9 cellular contexts compared by ENCODE assay signal in the genomic region with DNA sequence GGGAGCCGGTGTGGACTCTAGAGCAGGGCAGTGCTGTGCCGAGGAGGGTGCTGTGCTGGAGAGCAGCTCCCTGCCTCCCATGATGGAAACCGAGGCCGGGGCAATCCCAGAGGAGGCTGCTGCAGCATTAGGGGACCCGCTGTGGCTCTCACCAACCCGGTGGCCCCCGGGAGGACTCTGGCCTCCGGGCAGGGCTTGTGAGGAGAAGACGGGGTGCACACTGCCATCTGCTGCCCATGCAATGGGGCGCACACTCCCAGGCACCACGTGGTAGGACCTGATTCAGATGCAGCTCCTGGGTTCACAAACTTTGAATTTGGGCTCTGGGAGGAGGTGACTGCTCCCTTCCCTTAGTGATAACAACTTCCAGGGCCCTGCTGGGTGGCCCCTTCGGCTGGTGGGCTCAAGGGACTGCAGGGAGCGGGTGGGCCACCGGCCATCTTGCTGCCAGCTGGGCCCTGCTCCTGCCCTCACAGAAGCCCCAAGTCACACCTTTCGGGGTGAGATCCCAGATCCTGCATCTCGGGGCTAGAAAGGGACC.
DNase-seq lines count a peak whose midpoint lies in the region; ATAC-seq, FAIRE-seq and TF ChIP-seq lines count a peak whose summit lies in the region.
"Had no signal": no experiment of that assay in that cellular context is flagged by ENCODE, and none has a peak within 500 bp of the region (broad histone marks: within the 10 kb centered on the region; RNA-seq: fewer than 3 reads in every experiment).

No MANE protein-coding gene starts in this region.

- in situ Hi-C loops in HepG2 (cut with HindIII; ENCODE audit: extremely low pct_ligation_motif_present, low pct_unique_long_range_greater_than_20kb), result loop anchor here (5.0 kb wide), 1 partner anchor 279 kb away; no protein-coding TSS in a partner anchor

- intact Hi-C loops in HepG2 (cut with micrococcal nuclease; ENCODE audit: unreplicated experiment), result no loop called here

- no peak for TF ChIP-seq POLR2A in HepG2 (IDR thresholded peaks at IDR 0.05; ENCODE audit: insufficient read depth in 1 of 2, low read depth in 2 of 2, low read length in 2 of 2)

- no peak overlapping the region for H3K4me3 Mint-ChIP-seq in activated CD8-positive, alpha-beta T cell treated with anti-CD3 and anti-CD28 coated beads, Interleukin-2, amount 10 ng/mL, durations not matched to agents 7 days and 5 days

- no peak overlapping the region for H3K4me2 ChIP-seq in HepG2 (ENCODE audit: low read depth, low read length)

- no peak overlapping the region for H3K27ac Mint-ChIP-seq in activated CD8-positive, alpha-beta T cell treated with anti-CD3 and anti-CD28 coated beads, Interleukin-2, amount 10 ng/mL, durations not matched to agents 7 days and 5 days

- FAIRE-seq in HepG2 (lab: Jason Lieb, UNC), result no peak

- no peaks in the 10 kb centered on the region for H3K36me3 Mint-ChIP-seq in activated CD8-positive, alpha-beta T cell treated with anti-CD3 and anti-CD28 coated beads, Interleukin-2, amount 10 ng/mL, durations not matched to agents 7 days and 5 days (ENCODE audit: low read depth)

- no peak overlapping the region for H2AFZ ChIP-seq in HepG2 (ENCODE audit: low read length)

- H3K4me3 ChIP-seq in H7 (ENCODE audit: insufficient read depth, low read depth, low read length) (no peak overlapping the region), HepG2 (replicated peaks in 1 of 3; ENCODE audit: insufficient read depth in 1 of 3, low read depth in 2 of 3, low read length in 3 of 3) (no peak overlapping the region)
- H3K4me3 ChIP-seq: skin epidermis had no signal

- peak; percentile 26 to 27 for DNase-seq in AML-193 (lab: John Stamatoyannopoulos, UW)
- peak; percentile 77 for DNase-seq in H7
- DNase-seq in activated CD8-positive, alpha-beta T cell treated with anti-CD3 and anti-CD28 coated beads, Interleukin-2, amount 10 ng/mL, durations not matched to agents 7 days and 5 days, result peak; percentile 34
- DNase-seq in HepG2 (ENCODE audit: low spot score), result no peak
- no peak for DNase-seq in foreskin melanocyte

- H3K4me1 ChIP-seq in HepG2 (ENCODE audit: insufficient read depth, low read length), result no peaks in the 10 kb centered on the region

- no peak for ATAC-seq in activated CD8-positive, alpha-beta T cell treated with anti-CD3 and anti-CD28 coated beads, Interleukin-2, amount 10 ng/mL, durations not matched to agents 7 days and 5 days
- ATAC-seq in HepG2 (peak; percentile 28; the same call in 2 of the 3 replicates), HG02852 (IDR thresholded peaks at IDR 0.05; ENCODE audit: unreplicated experiment) (no peak), GM18858 (IDR thresholded peaks at IDR 0.05; ENCODE audit: unreplicated experiment) (no peak), GM21515 (IDR thresholded peaks at IDR 0.05; ENCODE audit: unreplicated experiment) (no peak)

- POLR2A ChIA-PET in activated CD8-positive, alpha-beta T cell treated with anti-CD3 and anti-CD28 coated beads, Interleukin-2, amount 10 ng/mL, durations not matched to agents 7 days and 5 days (lab: Charles Lee), result no interaction called here
- POLR2A ChIA-PET in HepG2 (lab: Yijun Ruan, JAX), result no interaction called here

- no peak overlapping the region for H3K9ac ChIP-seq in HepG2 (ENCODE audit: insufficient read depth, low read depth, low read length)

- no peak overlapping the region for H3K27ac ChIP-seq in HepG2 (ENCODE audit: extremely low read length, insufficient read depth, low read length)
- H3K27ac ChIP-seq: skin epidermis had no signal

- CTCF ChIA-PET in activated CD8-positive, alpha-beta T cell treated with anti-CD3 and anti-CD28 coated beads, Interleukin-2, amount 10 ng/mL, durations not matched to agents 7 days and 5 days (lab: Charles Lee), result interaction anchor here (0.8 to 1.2 kb wide), 3 partner anchors 9 to 286 kb away, joined by 3 read pairs; no protein-coding TSS in a partner anchor
- CTCF ChIA-PET in HepG2 (lab: Yijun Ruan, JAX; ENCODE audit: low intra/inter-chr PET ratio, low total read pairs), result no interaction called here

- H3K27me3 ChIP-seq in H7 (ENCODE audit: control insufficient read depth, insufficient read depth, low read length) (peaks cover 3% of the 10 kb centered on the region; the same call in 1 of the 2 replicates), HepG2 (ENCODE audit: control insufficient read depth in 1 of 2, insufficient read depth in 2 of 2, low read length in 2 of 2) (peaks cover 1 to 15% of the 10 kb centered on the region in 2 experiments; a peak in 4 of 5 replicates)

- H3K36me3 ChIP-seq in H7 (replicated peaks; ENCODE audit: control insufficient read depth, insufficient read depth, low read length) (no peaks in the 10 kb centered on the region), HepG2 (replicated peaks in 1 of 2; ENCODE audit: control insufficient read depth in 1 of 2, insufficient read depth in 2 of 2, low read length in 2 of 2) (no peaks in the 10 kb centered on the region)

- H4K20me1 ChIP-seq in HepG2 (ENCODE audit: insufficient read depth, low read length), result 0 out of 2 replicates have a peak, but pooled peaks cover 3% of the 10 kb centered on the region

- no peak for TF ChIP-seq RAD21 in HepG2 (CRISPR knock-in tag; IDR thresholded peaks at IDR 0.05)

- TF ChIP-seq CTCF in HepG2 (CRISPR knock-in tag; IDR thresholded peaks at IDR 0.05), result peak; percentile 55

- H3K9me3 Mint-ChIP-seq in activated CD8-positive, alpha-beta T cell treated with anti-CD3 and anti-CD28 coated beads, Interleukin-2, amount 10 ng/mL, durations not matched to agents 7 days and 5 days (ENCODE audit: insufficient read depth), result no peaks in the 10 kb centered on the region

- no peaks in the 10 kb centered on the region for H3K79me2 ChIP-seq in HepG2 (ENCODE audit: insufficient read depth, low read length)

- TF ChIP-seq EP300 in HepG2 (IDR thresholded peaks at IDR 0.05; ENCODE audit: low read depth in 2 of 2, low read length in 2 of 2) (no peak), HepG2 (CRISPR knock-in tag; IDR thresholded peaks at IDR 0.05; ENCODE audit: borderline replicate concordance) (no peak)

- WGBS in HepG2 (ENCODE audit: low lambda C conversion rate), result 10% methylated on average over 2 of the region's 16 CpGs

- no peaks in the 10 kb centered on the region for H3K27me3 Mint-ChIP-seq in activated CD8-positive, alpha-beta T cell treated with anti-CD3 and anti-CD28 coated beads, Interleukin-2, amount 10 ng/mL, durations not matched to agents 7 days and 5 days (ENCODE audit: low read depth)

- no TSS peak for BruUV-seq in HepG2 (replicated peaks; lab: Mats Ljungman, UMichigan)

- no peaks in the 10 kb centered on the region for H3K9me3 ChIP-seq in HepG2 (ENCODE audit: low read length)

- H3K4me1 Mint-ChIP-seq in activated CD8-positive, alpha-beta T cell treated with anti-CD3 and anti-CD28 coated beads, Interleukin-2, amount 10 ng/mL, durations not matched to agents 7 days and 5 days (ENCODE audit: low read depth), result no peaks in the 10 kb centered on the region

TF ChIP-seq in HepG2, 621 proteins besides CTCF, POLR2A, EP300 and RAD21:
- TF ChIP-seq ZNF230 (CRISPR knock-in tag; IDR thresholded peaks at IDR 0.05), result no peak
- no peak for TF ChIP-seq BCL6 (CRISPR knock-in tag; IDR thresholded peaks at IDR 0.05)
- TF ChIP-seq ZNF484 (CRISPR knock-in tag; IDR thresholded peaks at IDR 0.05; ENCODE audit: borderline replicate concordance, low read depth), result no peak
- TF ChIP-seq, protein P1, sequence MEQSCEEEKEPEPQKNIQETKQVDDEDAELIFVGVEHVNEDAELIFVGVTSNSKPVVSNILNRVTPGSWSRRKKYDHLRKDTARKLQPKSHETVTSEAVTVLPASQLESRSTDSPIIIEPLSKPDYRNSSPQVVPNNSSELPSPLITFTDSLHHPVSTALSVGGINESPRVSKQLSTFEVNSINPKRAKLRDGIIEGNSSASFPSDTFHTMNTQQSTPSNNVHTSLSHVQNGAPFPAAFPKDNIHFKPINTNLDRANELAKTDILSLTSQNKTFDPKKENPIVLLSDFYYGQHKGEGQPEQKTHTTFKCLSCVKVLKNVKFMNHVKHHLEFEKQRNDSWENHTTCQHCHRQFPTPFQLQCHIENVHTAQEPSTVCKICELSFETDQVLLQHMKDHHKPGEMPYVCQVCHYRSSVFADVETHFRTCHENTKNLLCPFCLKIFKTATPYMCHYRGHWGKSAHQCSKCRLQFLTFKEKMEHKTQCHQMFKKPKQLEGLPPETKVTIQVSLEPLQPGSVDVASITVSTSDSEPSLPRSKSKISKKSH (CRISPR knock-in tag; IDR thresholded peaks at IDR 0.05; ENCODE audit: borderline replicate concordance), result no peak
- no peak for TF ChIP-seq SP1 (IDR thresholded peaks at IDR 0.05)
- TF ChIP-seq SP1 (CRISPR knock-in tag; IDR thresholded peaks at IDR 0.05), result no peak
- TF ChIP-seq, protein P2, sequence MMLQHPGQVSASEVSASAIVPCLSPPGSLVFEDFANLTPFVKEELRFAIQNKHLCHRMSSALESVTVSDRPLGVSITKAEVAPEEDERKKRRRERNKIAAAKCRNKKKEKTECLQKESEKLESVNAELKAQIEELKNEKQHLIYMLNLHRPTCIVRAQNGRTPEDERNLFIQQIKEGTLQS (CRISPR knock-in tag; IDR thresholded peaks at IDR 0.05), result no peak
- TF ChIP-seq PRPF4 (IDR thresholded peaks at IDR 0.05; ENCODE audit: low read depth, low read length, poor library complexity, severe bottlenecking), result no peak
- no peak for TF ChIP-seq ZNF430 (CRISPR knock-in tag; IDR thresholded peaks at IDR 0.05)
- no peak for TF ChIP-seq IRF2 (CRISPR knock-in tag; IDR thresholded peaks at IDR 0.05)
- TF ChIP-seq MAFF (IDR thresholded peaks at IDR 0.05; ENCODE audit: low read depth, low read length), result no peak
- no peak for TF ChIP-seq RBM22 (optimal IDR thresholded peaks at IDR 0.05; ENCODE audit: low read length)
- TF ChIP-seq, protein P3, sequence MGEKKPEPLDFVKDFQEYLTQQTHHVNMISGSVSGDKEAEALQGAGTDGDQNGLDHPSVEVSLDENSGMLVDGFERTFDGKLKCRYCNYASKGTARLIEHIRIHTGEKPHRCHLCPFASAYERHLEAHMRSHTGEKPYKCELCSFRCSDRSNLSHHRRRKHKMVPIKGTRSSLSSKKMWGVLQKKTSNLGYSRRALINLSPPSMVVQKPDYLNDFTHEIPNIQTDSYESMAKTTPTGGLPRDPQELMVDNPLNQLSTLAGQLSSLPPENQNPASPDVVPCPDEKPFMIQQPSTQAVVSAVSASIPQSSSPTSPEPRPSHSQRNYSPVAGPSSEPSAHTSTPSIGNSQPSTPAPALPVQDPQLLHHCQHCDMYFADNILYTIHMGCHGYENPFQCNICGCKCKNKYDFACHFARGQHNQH (CRISPR knock-in tag; IDR thresholded peaks at IDR 0.05), result no peak
- TF ChIP-seq NFIB (CRISPR knock-in tag; IDR thresholded peaks at IDR 0.05; ENCODE audit: borderline replicate concordance), result no peak

Comparison
In these comparisons a context has a peak if more than half of its experiments do, and no peak if none do; other contexts are left out.
1. DNase-seq: peak in AML-193 (2 of 2), H7 (single experiment) and activated CD8-positive, alpha-beta T cell treated with anti-CD3 and anti-CD28 coated beads, Interleukin-2, amount 10 ng/mL, durations not matched to agents 7 days and 5 days (single experiment); none in HepG2 (single experiment) and foreskin melanocyte (single experiment).